In genomic region chr4:140652601-140653000, GRCh38 we compare ENCODE assay signal across 1 cellular context.
TF ChIP-seq lines count a peak whose summit lies in the region.

No MANE protein-coding gene starts in this region.

TF ChIP-seq in GM23338, 12 proteins besides CTCF, POLR2A, EP300 and RAD21 (continued from another document):
- TF ChIP-seq, protein P1, sequence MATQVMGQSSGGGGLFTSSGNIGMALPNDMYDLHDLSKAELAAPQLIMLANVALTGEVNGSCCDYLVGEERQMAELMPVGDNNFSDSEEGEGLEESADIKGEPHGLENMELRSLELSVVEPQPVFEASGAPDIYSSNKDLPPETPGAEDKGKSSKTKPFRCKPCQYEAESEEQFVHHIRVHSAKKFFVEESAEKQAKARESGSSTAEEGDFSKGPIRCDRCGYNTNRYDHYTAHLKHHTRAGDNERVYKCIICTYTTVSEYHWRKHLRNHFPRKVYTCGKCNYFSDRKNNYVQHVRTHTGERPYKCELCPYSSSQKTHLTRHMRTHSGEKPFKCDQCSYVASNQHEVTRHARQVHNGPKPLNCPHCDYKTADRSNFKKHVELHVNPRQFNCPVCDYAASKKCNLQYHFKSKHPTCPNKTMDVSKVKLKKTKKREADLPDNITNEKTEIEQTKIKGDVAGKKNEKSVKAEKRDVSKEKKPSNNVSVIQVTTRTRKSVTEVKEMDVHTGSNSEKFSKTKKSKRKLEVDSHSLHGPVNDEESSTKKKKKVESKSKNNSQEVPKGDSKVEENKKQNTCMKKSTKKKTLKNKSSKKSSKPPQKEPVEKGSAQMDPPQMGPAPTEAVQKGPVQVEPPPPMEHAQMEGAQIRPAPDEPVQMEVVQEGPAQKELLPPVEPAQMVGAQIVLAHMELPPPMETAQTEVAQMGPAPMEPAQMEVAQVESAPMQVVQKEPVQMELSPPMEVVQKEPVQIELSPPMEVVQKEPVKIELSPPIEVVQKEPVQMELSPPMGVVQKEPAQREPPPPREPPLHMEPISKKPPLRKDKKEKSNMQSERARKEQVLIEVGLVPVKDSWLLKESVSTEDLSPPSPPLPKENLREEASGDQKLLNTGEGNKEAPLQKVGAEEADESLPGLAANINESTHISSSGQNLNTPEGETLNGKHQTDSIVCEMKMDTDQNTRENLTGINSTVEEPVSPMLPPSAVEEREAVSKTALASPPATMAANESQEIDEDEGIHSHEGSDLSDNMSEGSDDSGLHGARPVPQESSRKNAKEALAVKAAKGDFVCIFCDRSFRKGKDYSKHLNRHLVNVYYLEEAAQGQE (IDR thresholded peaks at IDR 0.05; ENCODE audit: unreplicated experiment), result no peak
- TF ChIP-seq ZNF114 (CRISPR knock-in tag; IDR thresholded peaks at IDR 0.05) (no peak), EZH2 (IDR thresholded peaks at IDR 0.05; ENCODE audit: low read depth, unreplicated experiment) (no peak)
